8 cellular contexts compared by ENCODE assay signal in genomic region chr1:2415801-2416208, GRCh38. TPM values are rescaled to one million over a fixed set of nuclear protein-coding genes. Genes with fewer than 3 reads are reported as not detected.
DNase-seq lines count a peak whose midpoint lies in the region; ATAC-seq and TF ChIP-seq lines count a peak whose summit lies in the region.

No MANE protein-coding gene starts in this region.

- peak overlapping the region; percentile 69 for H3K4me3 Mint-ChIP-seq in activated naive CD4-positive, alpha-beta T cell treated with anti-CD3 and anti-CD28 coated beads for 36 hours

- peaks cover 22% of the 10 kb centered on the region for H3K79me2 ChIP-seq in OCI-LY3 (ENCODE audit: low read length)

- peak overlapping the region; percentile 79 for H3K27ac Mint-ChIP-seq in activated naive CD4-positive, alpha-beta T cell treated with anti-CD3 and anti-CD28 coated beads for 36 hours

- intact Hi-C loops in activated naive CD4-positive, alpha-beta T cell treated with anti-CD3 and anti-CD28 coated beads for 36 hours (cut with micrococcal nuclease) = loop anchor here (2.0 to 10.0 kb wide), 3 partner anchors 163 to 425 kb away; partner anchors contain the start of gene TTC34

- H3K9me3 ChIP-seq in OCI-LY3 (ENCODE audit: insufficient read depth, low read length) = no peaks in the 10 kb centered on the region

- H3K9ac ChIP-seq in OCI-LY3 (ENCODE audit: low read length) = peak overlapping the region; percentile 50

- H2AFZ ChIP-seq in OCI-LY3 (ENCODE audit: low read depth, low read length) = no peak overlapping the region

- TF ChIP-seq CTCF in GM06990 (IDR thresholded peaks at IDR 0.05; ENCODE audit: insufficient read depth, low read length, poor library complexity, severe bottlenecking) (peak; percentile 26), OCI-LY3 (IDR thresholded peaks at IDR 0.05; ENCODE audit: low read depth, low read length) (peak; percentile 17; the same call in 1 of the 2 replicates)

- peak overlapping the region; percentile 76 for H3K4me2 ChIP-seq in OCI-LY3 (ENCODE audit: low read length)

- H3K27me3 ChIP-seq in GM06990 (replicated peaks; ENCODE audit: control insufficient read depth, insufficient read depth, low read length) (no peaks in the 10 kb centered on the region), OCI-LY3 (ENCODE audit: low read depth, low read length) (peaks cover 14% of the 10 kb centered on the region; the same call in 1 of the 2 replicates)

- CTCF ChIA-PET in activated naive CD4-positive, alpha-beta T cell treated with anti-CD3 and anti-CD28 coated beads for 36 hours (lab: Charles Lee) = interaction anchor here (0.7 to 2.0 kb wide), 7 partner anchors 14 to 277 kb away, joined by 3 to 19 read pairs (median 4); partner anchors contain the start of gene FAAP20

- H3K27ac ChIP-seq in OCI-LY3 (ENCODE audit: low read length) = no peak overlapping the region

- H3K4me1 ChIP-seq in OCI-LY3 (ENCODE audit: low read length) = peaks cover 34% of the 10 kb centered on the region

- H3K9me3 Mint-ChIP-seq in activated naive CD4-positive, alpha-beta T cell treated with anti-CD3 and anti-CD28 coated beads for 36 hours = no peaks in the 10 kb centered on the region

- peak overlapping the region; percentile 75 for H3K4me3 ChIP-seq in GM06990 (replicated peaks; ENCODE audit: low read depth, low read length)
- peak overlapping the region; percentile 72 for H3K4me3 ChIP-seq in OCI-LY3 (ENCODE audit: low read length)

- H4K20me1 ChIP-seq in OCI-LY3 (ENCODE audit: insufficient read depth, low read length) = no peaks in the 10 kb centered on the region

- ATAC-seq in HG02798 (IDR thresholded peaks at IDR 0.05; ENCODE audit: poor library complexity, unreplicated experiment) = no peak

- H3K36me3 ChIP-seq in GM06990 (ENCODE audit: control insufficient read depth, insufficient read depth, low read length) (no peaks in the 10 kb centered on the region), OCI-LY3 (replicated peaks; ENCODE audit: low read depth, low read length) (no peaks in the 10 kb centered on the region)

- DNase-seq in GM06990 (ENCODE audit: extremely low read depth, insufficient read length) = peak; percentile 65
- peak; percentile 79 for DNase-seq in activated naive CD4-positive, alpha-beta T cell treated with anti-CD3 and anti-CD28 coated beads for 36 hours
- DNase-seq in stimulated activated CD4-positive, alpha-beta T cell treated with anti-CD3 and anti-CD28 coated beads, Interleukin-2, amount 100 ng/mL, for 24 hours = peak; percentile 43 to 64
- DNase-seq in NCI-H187 (lab: John Stamatoyannopoulos, UW) = no peak
- no peak for DNase-seq in HUDEP-2 (lab: John Stamatoyannopoulos, UW; ENCODE audit: unreplicated experiment in 76 of 76)
- DNase-seq in NCI-H1436 (lab: John Stamatoyannopoulos, UW) = no peak

- no peaks in the 10 kb centered on the region for H3K27me3 Mint-ChIP-seq in activated naive CD4-positive, alpha-beta T cell treated with anti-CD3 and anti-CD28 coated beads for 36 hours (ENCODE audit: low read depth)

- H3K4me1 Mint-ChIP-seq in activated naive CD4-positive, alpha-beta T cell treated with anti-CD3 and anti-CD28 coated beads for 36 hours (ENCODE audit: low read depth) = peaks cover 34% of the 10 kb centered on the region

- H3K36me3 Mint-ChIP-seq in activated naive CD4-positive, alpha-beta T cell treated with anti-CD3 and anti-CD28 coated beads for 36 hours (ENCODE audit: low read depth) = no peaks in the 10 kb centered on the region

RNA-seq across cellular contexts. Expression of gene PEX10, which starts 3.4 kb away (rescaled TPM):
- total RNA-seq in activated naive CD4-positive, alpha-beta T cell treated with anti-CD3 and anti-CD28 coated beads for 36 hours = 1 to 10 TPM; 8.6 to 9.1 TPM

RNA-seq across cellular contexts. Expression of gene RER1, which starts 24.2 kb away (rescaled TPM):
- total RNA-seq in activated naive CD4-positive, alpha-beta T cell treated with anti-CD3 and anti-CD28 coated beads for 36 hours = 100 to 1,000 TPM; 115 to 124 TPM

RNA-seq across cellular contexts. Expression of gene MORN1, which starts 24.5 kb away (rescaled TPM):
- total RNA-seq in activated naive CD4-positive, alpha-beta T cell treated with anti-CD3 and anti-CD28 coated beads for 36 hours = 1 to 10 TPM; 3.2 to 4.9 TPM

Comparison
In these comparisons a context has a peak if more than half of its experiments do, and no peak if none do; other contexts are left out.
1. DNase-seq: peak in GM06990 (single experiment), activated naive CD4-positive, alpha-beta T cell treated with anti-CD3 and anti-CD28 coated beads for 36 hours (single experiment) and stimulated activated CD4-positive, alpha-beta T cell treated with anti-CD3 and anti-CD28 coated beads, Interleukin-2, amount 100 ng/mL, for 24 hours (2 of 2); none in NCI-H187 (0 of 2), HUDEP-2 (0 of 76) and NCI-H1436 (single experiment).